26 cellular contexts compared by ENCODE assay signal in the genomic region with DNA sequence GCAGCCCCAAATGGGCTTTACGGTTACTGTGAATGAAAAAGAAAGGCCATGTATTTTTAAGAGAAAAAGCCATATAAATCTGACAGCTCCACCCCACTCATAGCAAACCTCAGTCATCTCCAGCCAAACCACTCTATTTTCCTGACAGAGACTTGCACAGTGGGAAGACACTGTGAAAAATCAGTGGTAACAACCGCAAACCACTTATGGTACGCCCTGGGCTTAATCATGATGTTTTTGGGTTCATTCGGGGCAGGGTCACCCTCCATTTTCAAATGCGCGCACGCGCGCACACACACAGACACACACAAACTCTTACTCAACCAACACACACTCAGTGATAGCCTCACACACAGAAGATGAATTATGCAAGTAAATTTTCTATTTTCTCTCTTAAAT.
"Had no signal": no experiment of that assay in that cellular context is flagged by ENCODE, and none has a peak within 500 bp of the region (broad histone marks: within the 10 kb centered on the region; RNA-seq: fewer than 3 reads in every experiment).

No MANE protein-coding gene starts in this region.

- H3K27ac ChIP-seq: adrenal gland, body of pancreas, cardiac muscle cell, gastroesophageal sphincter, testis, transverse colon, WERI-Rb-1 had no signal

- H3K36me3 ChIP-seq: adrenal gland, cardiac muscle cell, gastroesophageal sphincter, spleen, transverse colon, WERI-Rb-1 had no signal

- H3K4me3 ChIP-seq: adrenal gland, body of pancreas, cardiac muscle cell, gastroesophageal sphincter, spleen, testis, transverse colon had no signal

- H3K27ac Mint-ChIP-seq: activated naive CD8-positive, alpha-beta T cell; effector memory CD8-positive, alpha-beta T cell; naive thymus-derived CD4-positive, alpha-beta T cell; T-helper 1 cell treated with Interleukin-12 subunit alpha and Interleukin-12 subunit beta and Interleukin-4 antibody, amounts not matched to agents 30 μg/mL and 1 μg/mL, for 36 hours had no signal

- ATAC-seq: activated CD4-positive, CD25-positive, alpha-beta regulatory T cell treated with anti-CD3 and anti-CD28 coated beads, Interleukin-2, amount 50 U/mL, for 24 hours; body of pancreas; effector memory CD8-positive, alpha-beta T cell; gastroesophageal sphincter; naive thymus-derived CD4-positive, alpha-beta T cell; right cardiac atrium had no signal

- H3K27me3 ChIP-seq: adrenal gland, body of pancreas, cardiac muscle cell, gastroesophageal sphincter, testis, transverse colon had no signal

- H3K4me1 ChIP-seq: adrenal gland, body of pancreas, spleen, testis had no signal

- H3K4me1 Mint-ChIP-seq: naive thymus-derived CD4-positive, alpha-beta T cell had no signal

- H3K36me3 Mint-ChIP-seq: activated naive CD8-positive, alpha-beta T cell; naive thymus-derived CD4-positive, alpha-beta T cell had no signal

- DNase-seq: activated CD4-positive, alpha-beta T cell treated with anti-CD3 and anti-CD28 coated beads for 48 hours; activated CD4-positive, alpha-beta T cell treated with anti-CD3 and anti-CD28 coated beads, Interleukin-2, amount 50 U/mL, for 48 hours; activated CD8-positive, alpha-beta memory T cell treated with anti-CD3 and anti-CD28 coated beads for 24 hours; activated effector memory CD4-positive, alpha-beta T cell treated with Interleukin-2 at 50 U/mL for 16 hours; activated naive CD4-positive, alpha-beta T cell treated with Interleukin-2 at 50 U/mL for 16 hours; adrenal gland; aorta; body of pancreas; cortex of kidney; effector memory CD8-positive, alpha-beta T cell; midbrain; naive thymus-derived CD4-positive, alpha-beta T cell; nucleus accumbens; right cardiac atrium; spleen; stimulated activated CD4-positive, alpha-beta T cell treated with anti-CD3 and anti-CD28 coated beads, Interleukin-2, amount 100 ng/mL, for 48 hours; stimulated activated naive CD4-positive, alpha-beta T cell treated with Interleukin-2 at 50 U/mL for 16 hours; T-helper 9 cell; testis; transverse colon; WERI-Rb-1 had no signal

- H3K9me3 Mint-ChIP-seq: effector memory CD8-positive, alpha-beta T cell; T-helper 1 cell treated with Interleukin-12 subunit alpha and Interleukin-12 subunit beta and Interleukin-4 antibody, amounts not matched to agents 30 μg/mL and 1 μg/mL, for 36 hours had no signal

- H3K4me3 Mint-ChIP-seq: activated naive CD8-positive, alpha-beta T cell; effector memory CD8-positive, alpha-beta T cell; naive thymus-derived CD4-positive, alpha-beta T cell; T-helper 1 cell treated with Interleukin-12 subunit alpha and Interleukin-12 subunit beta and Interleukin-4 antibody, amounts not matched to agents 30 μg/mL and 1 μg/mL, for 36 hours had no signal

- H3K9me3 ChIP-seq: adrenal gland, body of pancreas, gastroesophageal sphincter, spleen, testis, transverse colon had no signal
